ENCODE assay signal across 8 cellular contexts in the genomic region with DNA sequence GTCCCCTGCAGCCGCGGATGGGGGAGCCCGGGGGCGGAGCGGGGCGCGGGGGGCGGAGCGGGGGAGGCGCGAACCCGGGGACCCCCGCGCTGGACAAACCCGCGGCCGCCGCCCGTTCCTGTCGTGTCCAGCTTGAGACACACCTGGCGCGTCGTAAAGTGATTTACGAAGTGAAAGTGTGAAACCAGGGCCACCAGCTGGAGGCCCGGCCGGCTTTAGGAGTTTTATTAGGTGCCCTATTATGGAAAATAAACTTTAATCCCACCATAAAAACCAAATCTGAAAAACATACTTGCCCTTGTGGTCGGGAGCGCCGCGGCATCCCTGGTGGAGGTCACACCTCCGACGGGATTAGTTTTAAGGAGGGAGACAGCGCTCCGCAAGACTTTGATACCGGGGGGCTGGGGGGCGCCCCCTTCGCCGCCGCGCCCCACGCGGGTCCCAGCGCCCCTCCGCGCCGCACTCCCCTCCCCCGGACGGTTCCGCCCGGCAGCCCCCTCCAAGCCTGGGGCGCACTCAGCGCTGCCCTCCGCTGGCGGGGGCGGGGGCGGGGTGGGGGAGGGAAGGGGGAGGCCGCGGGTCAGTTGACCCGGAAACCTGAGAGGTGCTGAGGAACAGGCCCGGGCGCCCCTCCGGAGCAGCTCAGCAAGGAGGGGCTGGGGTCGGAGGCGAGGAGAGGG. TPM values are rescaled to one million over a fixed set of nuclear protein-coding genes. Genes with fewer than 3 reads are reported as not detected.
A peak's percentile ranks its signal among the peaks of the same experiment; 100 is the strongest.
DNase-seq lines count a peak whose midpoint lies in the region; ATAC-seq, FAIRE-seq and TF ChIP-seq lines count a peak whose summit lies in the region.

No MANE protein-coding gene starts in this region.

- no peaks in the 10 kb centered on the region for H3K27me3 ChIP-seq in MG63
- peaks cover 69 to 91% (median 88%) of the 10 kb centered on the region in 4 experiments for H3K27me3 ChIP-seq in H1 (replicated peaks in 1 of 4; ENCODE audit: control insufficient read depth in 3 of 4, extremely low read depth in 1 of 4, insufficient read depth in 3 of 4, low read length in 3 of 4)
- peaks cover 69% of the 10 kb centered on the region for H3K27me3 ChIP-seq in trophoblast cell (ENCODE audit: insufficient read depth, low read length)

- no peak overlapping the region for H3K23ac ChIP-seq in H1 (ENCODE audit: insufficient read length)
- H3K23ac ChIP-seq in trophoblast cell (ENCODE audit: low read length) = no peak overlapping the region

- no peak overlapping the region for H3K9ac ChIP-seq in H1 (replicated peaks in 1 of 4; ENCODE audit: extremely low read depth in 1 of 4, low read depth in 3 of 4, low read length in 3 of 4)
- H3K9ac ChIP-seq in trophoblast cell (ENCODE audit: low read length) = no peak overlapping the region

- 1% methylated on average over 16 of the region's 64 CpGs; no CpG with 5 or more reads in 1 of the 2 experiments for WGBS in H1 (ENCODE audit: extremely low coverage in 1 of 2, insufficient coverage in 1 of 2, insufficient read length in 1 of 2, insufficient replicate concordance in 2 of 2, low coverage in 1 of 2, low lambda C conversion rate in 2 of 2, missing lambda C conversion rate in 1 of 2), 2 experiments
- no CpG with 5 or more reads among the region's 64 CpGs for WGBS in trophoblast cell (ENCODE audit: extremely low coverage, insufficient coverage, insufficient read length)

- no peak overlapping the region for H2BK5ac ChIP-seq in H1 (ENCODE audit: low read depth, low read length)
- no peak overlapping the region for H2BK5ac ChIP-seq in trophoblast cell (ENCODE audit: low read depth, low read length, poor library complexity)

- no peak overlapping the region for H3K27ac ChIP-seq in H1 (ENCODE audit: low read depth, low read length)
- H3K27ac ChIP-seq in trophoblast cell (ENCODE audit: low read depth, low read length) = no peak overlapping the region

- no peak overlapping the region for H2BK15ac ChIP-seq in H1 (ENCODE audit: low read length)

- ATAC-seq in GM18868 (IDR thresholded peaks at IDR 0.05; ENCODE audit: unreplicated experiment) = no peak

- H3K14ac ChIP-seq in H1 (ENCODE audit: insufficient read length) (no peak overlapping the region), trophoblast cell (ENCODE audit: low read length) (no peak overlapping the region)

- H3K36me3 ChIP-seq in MG63 = no peaks in the 10 kb centered on the region
- peaks cover 0 to 3% (median 0%) of the 10 kb centered on the region in 4 experiments; a peak in 1 of 8 replicates for H3K36me3 ChIP-seq in H1 (ENCODE audit: control insufficient read depth in 2 of 4, insufficient read depth in 4 of 4, low read length in 3 of 4)
- H3K36me3 ChIP-seq in trophoblast cell (ENCODE audit: control insufficient read depth in 1 of 2, insufficient read depth in 2 of 2, low read length in 2 of 2) = no peaks in the 10 kb centered on the region

- H4K12ac ChIP-seq in trophoblast cell (ENCODE audit: low read depth, low read length) = no peak overlapping the region

- no peak overlapping the region for H2BK20ac ChIP-seq in H1 (ENCODE audit: low read length)

- H3K4me2 ChIP-seq in H1 (ENCODE audit: insufficient read depth in 1 of 2, low read depth in 2 of 2, low read length in 2 of 2) (peak overlapping the region; percentile 54 to 65), trophoblast cell (ENCODE audit: low read length) (peak overlapping the region; percentile 27)

- H4K91ac ChIP-seq in H1 (replicated peaks; ENCODE audit: insufficient read length, low read length) = no peak overlapping the region
- no peak overlapping the region for H4K91ac ChIP-seq in trophoblast cell (ENCODE audit: low read depth, low read length)

- H4K8ac ChIP-seq in H1 (ENCODE audit: extremely low read depth, insufficient read depth, low read length) (no peak overlapping the region; the same call in 1 of the 2 replicates), trophoblast cell (ENCODE audit: low read depth, low read length) (no peak overlapping the region)

- CTCF ChIA-PET in H1 (lab: Charles Lee; ENCODE audit: partially characterized antibody) = interaction anchor here (1.2 to 1.3 kb wide), 2 partner anchors 9 to 29 kb away, joined by 3 read pairs; no protein-coding TSS in a partner anchor

- TF ChIP-seq RAD21 in H1 (IDR thresholded peaks at IDR 0.05 in 1 of 2, conservative IDR thresholded peaks at IDR 0.05 in 1 of 2; ENCODE audit: low read depth in 2 of 2, low read length in 2 of 2) = no peak

- no peaks in the 10 kb centered on the region for H3K9me3 ChIP-seq in MG63
- H3K9me3 ChIP-seq in H1 (ENCODE audit: insufficient read depth in 2 of 2, low read depth in 1 of 2, low read length in 1 of 2) = no peaks in the 10 kb centered on the region
- peaks cover 8% of the 10 kb centered on the region for H3K9me3 ChIP-seq in trophoblast cell (ENCODE audit: insufficient read depth, low read depth, low read length)

- H3K4me3 ChIP-seq in MG63 (peak overlapping the region; percentile 36), H1 (ENCODE audit: extremely low read depth in 1 of 4, insufficient read depth in 2 of 4, low read depth in 3 of 4, low read length in 4 of 4) (peak overlapping the region in 3 of 4 experiments; percentile 11 to 56 (median 12); a peak in 6 of 8 replicates), trophoblast cell (ENCODE audit: low read depth, low read length) (no peak overlapping the region)

- TF ChIP-seq POLR2A in H1 (IDR thresholded peaks at IDR 0.05; ENCODE audit: control extremely low read depth in 1 of 2, low read depth in 2 of 2, low read length in 2 of 2) = no peak

- no peaks in the 10 kb centered on the region for H3K79me1 ChIP-seq in H1 (ENCODE audit: low read depth, low read length)
- H3K79me1 ChIP-seq in trophoblast cell (ENCODE audit: low read length) = no peaks in the 10 kb centered on the region

- H2AK5ac ChIP-seq in H1 (ENCODE audit: low read depth, low read length) = no peak overlapping the region
- no peak overlapping the region for H2AK5ac ChIP-seq in trophoblast cell (ENCODE audit: low read length)

- H3K56ac ChIP-seq in H1 (replicated peaks; ENCODE audit: insufficient read length, low read depth, low read length) = no peak overlapping the region

- peak; percentile 36 for DNase-seq in DMS79 treated with DMSO at 0.1 percent for 48 hours (lab: John Stamatoyannopoulos, UW)
- DNase-seq in DMS79 (lab: John Stamatoyannopoulos, UW) = no peak
- DNase-seq in MG63 = no peak
- DNase-seq in H1 (ENCODE audit: low read depth in 1 of 2, low spot score in 2 of 2) = peak in 1 of 2 experiments; percentile 66
- peak in 1 of 2 donors; percentile 19 for DNase-seq in trophoblast cell
- DNase-seq in hippocampal formation (lab: John Stamatoyannopoulos, UW) = no peak
- no peak for DNase-seq in GM19240 (ENCODE audit: insufficient read length, low spot score)

- H3K23me2 ChIP-seq in H1 (ENCODE audit: low read depth, low read length) = peaks cover 2% of the 10 kb centered on the region; the same call in 1 of the 2 replicates

- POLR2A ChIA-PET in H1 (lab: Charles Lee; ENCODE audit: partially characterized antibody) = interaction anchor here (1.4 to 3.1 kb wide), 5 partner anchors 10 to 51 kb away, joined by 3 to 15 read pairs (median 4); a partner anchor contains a TSS

- H4K5ac ChIP-seq in H1 (ENCODE audit: insufficient read length, low read depth, low read length) = no peak overlapping the region

- H3K18ac ChIP-seq in H1 (ENCODE audit: extremely low read depth, low read length) = no peak overlapping the region
- no peak overlapping the region for H3K18ac ChIP-seq in trophoblast cell (ENCODE audit: low read length)

- H3K4me1 ChIP-seq in H1 (replicated peaks in 1 of 4; ENCODE audit: control insufficient read depth in 3 of 4, insufficient read depth in 4 of 4, low read length in 3 of 4) (peaks cover 3 to 26% (median 10%) of the 10 kb centered on the region in 4 experiments; a peak in 6 of 7 replicates), trophoblast cell (ENCODE audit: control insufficient read depth in 1 of 2, insufficient read depth in 2 of 2, low read length in 2 of 2) (no peaks in the 10 kb centered on the region)

- FAIRE-seq in H1 (lab: Jason Lieb, UNC) = no peak

- no peak for TF ChIP-seq CTCF in H1 (IDR thresholded peaks at IDR 0.05; ENCODE audit: control extremely low read depth in 1 of 3, insufficient read depth in 1 of 3, low read depth in 1 of 3, low read length in 3 of 3)

- H4K20me1 ChIP-seq in H1 (replicated peaks in 1 of 2; ENCODE audit: control insufficient read depth in 1 of 2, insufficient read depth in 2 of 2, low read length in 2 of 2) = peaks cover 10 to 18% of the 10 kb centered on the region in 2 experiments

- H3K4ac ChIP-seq in H1 (replicated peaks; ENCODE audit: insufficient read length, low read depth, low read length) (no peak overlapping the region), trophoblast cell (ENCODE audit: low read depth, low read length) (no peak overlapping the region)

- peak overlapping the region; percentile 71; the same call in 1 of the 2 replicates for H2BK12ac ChIP-seq in H1 (ENCODE audit: low read depth, low read length)
- no peak overlapping the region for H2BK12ac ChIP-seq in trophoblast cell (ENCODE audit: low read length)

- no peak overlapping the region for H2BK120ac ChIP-seq in H1 (replicated peaks; ENCODE audit: low read depth, low read length)
- no peak overlapping the region for H2BK120ac ChIP-seq in trophoblast cell (ENCODE audit: insufficient read depth, low read length, poor library complexity)

- no peak overlapping the region for H2AFZ ChIP-seq in H1 (ENCODE audit: low read length)
- no peak overlapping the region for H2AFZ ChIP-seq in trophoblast cell (ENCODE audit: insufficient read depth, low read length, poor library complexity)

- no peaks in the 10 kb centered on the region for H3K79me2 ChIP-seq in H1 (ENCODE audit: control insufficient read depth in 1 of 2, insufficient read depth in 2 of 2, low read length in 2 of 2)
- H3K79me2 ChIP-seq in trophoblast cell (ENCODE audit: control insufficient read depth, insufficient read depth, low read length, poor library complexity) = no peaks in the 10 kb centered on the region

- no peak for TF ChIP-seq EP300 in H1 (IDR thresholded peaks at IDR 0.05; ENCODE audit: borderline replicate concordance in 1 of 2, low read depth in 2 of 2, low read length in 2 of 2)

RNA-seq across cellular contexts. Expression of a gene that starts 10.3 kb away (rescaled TPM):
- total RNA-seq in MG63 (2014; rRNA removed; shearing (Covaris generic); ENCODE audit: low replicate concordance) = 0.32 TPM in 1 of 2 replicates, not detected in the other
- total RNA-seq in H1 (2021; fragmentation: NEBNext Ultra II Directional; extraction: Animal tissue kit (Norgen Biotek cat#: 25700)) = 0.39 and 0.52 TPM in 2 replicates
- polyA plus RNA-seq in H1 (2011; rRNA removed) = not detected in 2 replicates
- polyA plus RNA-seq in H1 (2011; cell fraction: cytosol; rRNA removed) = 0.04 TPM
- 0.10 TPM for polyA plus RNA-seq in H1 (2011; cell fraction: nucleus; rRNA removed)
- polyA plus RNA-seq in H1 (2012, experiment 1 of 2) = 0.11 TPM in 1 of 4 replicates, not detected in the others
- polyA plus RNA-seq in H1 (2012, experiment 2 of 2) = not detected
- polyA plus RNA-seq in H1 (2013, experiment 1 of 2) = 0.10 TPM
- 0.09 TPM for polyA plus RNA-seq in H1 (2013, experiment 2 of 2)
- polyA minus RNA-seq in H1 (2011; rRNA and poly(A)+ RNA removed) = not detected in 2 replicates
- polyA minus RNA-seq in H1 (2011; cell fraction: cytosol; rRNA and poly(A)+ RNA removed) = not detected
- not detected for polyA minus RNA-seq in H1 (2011; cell fraction: nucleus; rRNA and poly(A)+ RNA removed)
- polyA plus RNA-seq in trophoblast cell (2013) = 0.07 and 0.10 TPM in 2 replicates

RNA-seq across cellular contexts. Expression of a gene that starts 50.7 kb away (rescaled TPM):
- total RNA-seq in MG63 (2014; rRNA removed; shearing (Covaris generic); ENCODE audit: low replicate concordance) = 1.9 and 5.6 TPM in 2 replicates
- 29.1 and 31.6 TPM in 2 replicates for total RNA-seq in H1 (2021; fragmentation: NEBNext Ultra II Directional; extraction: Animal tissue kit (Norgen Biotek cat#: 25700))
- polyA plus RNA-seq in H1 (2011; rRNA removed) = 10.6 and 16.7 TPM in 2 replicates
- polyA plus RNA-seq in H1 (2011; cell fraction: cytosol; rRNA removed) = 16.5 TPM
- polyA plus RNA-seq in H1 (2011; cell fraction: nucleus; rRNA removed) = 48.8 TPM
- 17.6 to 29.3 TPM (median 21.3 TPM) in 4 replicates for polyA plus RNA-seq in H1 (2012, experiment 1 of 2)
- 4.1 TPM for polyA plus RNA-seq in H1 (2012, experiment 2 of 2)
- polyA plus RNA-seq in H1 (2013, experiment 1 of 2) = 13.8 TPM
- polyA plus RNA-seq in H1 (2013, experiment 2 of 2) = 13.1 TPM
- 24.8 and 31.5 TPM in 2 replicates for polyA minus RNA-seq in H1 (2011; rRNA and poly(A)+ RNA removed)
- 18.3 TPM for polyA minus RNA-seq in H1 (2011; cell fraction: cytosol; rRNA and poly(A)+ RNA removed)
- polyA minus RNA-seq in H1 (2011; cell fraction: nucleus; rRNA and poly(A)+ RNA removed) = 51.7 TPM
- 8.4 and 9.2 TPM in 2 replicates for polyA plus RNA-seq in trophoblast cell (2013)
